12 cellular contexts compared by ENCODE assay signal in the genomic region with DNA sequence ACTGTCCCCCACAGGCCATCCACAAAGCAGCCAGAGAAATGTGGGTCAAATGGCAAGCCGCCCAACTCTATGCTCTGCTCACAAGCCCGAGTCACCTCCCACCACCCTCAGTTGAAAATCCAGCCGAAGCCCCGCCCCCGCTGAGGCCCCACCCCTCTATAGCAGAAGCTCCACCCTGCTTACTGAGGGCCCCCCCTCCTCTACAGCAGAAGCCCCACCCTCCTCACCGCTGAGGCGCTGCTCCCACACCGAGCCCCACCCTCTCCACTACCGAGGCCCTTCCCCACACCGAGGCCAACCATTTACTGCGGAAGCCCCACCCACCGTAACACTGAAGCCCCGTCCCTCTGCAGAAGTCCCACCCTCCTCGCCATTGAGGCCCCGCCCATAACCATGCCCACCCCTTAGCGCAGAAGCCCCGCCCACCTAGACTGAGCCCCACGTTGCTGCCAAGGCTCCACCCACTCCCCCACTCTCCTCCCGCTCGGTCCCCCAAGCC. TPM values are rescaled to one million over a fixed set of nuclear protein-coding genes. Genes with fewer than 3 reads are reported as not detected.
DNase-seq lines count a peak whose midpoint lies in the region; ATAC-seq, FAIRE-seq and TF ChIP-seq lines count a peak whose summit lies in the region.
"Had no signal": no experiment of that assay in that cellular context is flagged by ENCODE, and none has a peak within 500 bp of the region (broad histone marks: within the 10 kb centered on the region; RNA-seq: fewer than 3 reads in every experiment).

No MANE protein-coding gene starts in this region.

- peak; percentile 22 for DNase-seq in stimulated activated CD4-positive, alpha-beta T cell treated with anti-CD3 and anti-CD28 coated beads, Interleukin-15, amount 100 ng/mL, for 24 hours
- DNase-seq in stimulated activated CD4-positive, alpha-beta T cell treated with anti-CD3 and anti-CD28 coated beads, Interleukin-4, amount 100 ng/mL, for 4 hours: no peak
- no peak for DNase-seq in activated B cell treated with CpG ODN at 0.5 μM for 24 hours
- DNase-seq in NCI-H748 treated with DMSO at 0.1 percent for 48 hours (lab: John Stamatoyannopoulos, UW): no peak
- no peak for DNase-seq in RCC 7860 (ENCODE audit: low spot score)
- no peak for DNase-seq in COR-L47 (lab: John Stamatoyannopoulos, UW)
- DNase-seq: DMS153, heart right ventricle had no signal

- no peaks in the 10 kb centered on the region for H3K27me3 Mint-ChIP-seq in activated B cell treated with CpG ODN at 0.5 μM for 24 hours
- H3K27me3 Mint-ChIP-seq: type B pancreatic cell had no signal

- H3K36me3 ChIP-seq in iPS-20b (ENCODE audit: insufficient read depth, low read depth, low read length): peaks cover 12% of the 10 kb centered on the region

- H3K9me3 ChIP-seq in iPS-20b (ENCODE audit: insufficient read depth, low read depth, low read length): no peaks in the 10 kb centered on the region
- H3K9me3 ChIP-seq: heart right ventricle, SJSA1 had no signal

- POLR2A ChIA-PET in activated B cell treated with CpG ODN at 0.5 μM for 24 hours (lab: Charles Lee): no interaction called here

- no peak for FAIRE-seq in RCC 7860 (lab: Jason Lieb, UNC)

- no peaks in the 10 kb centered on the region for H3K4me1 ChIP-seq in iPS-20b (ENCODE audit: insufficient read depth, low read length)
- H3K4me1 ChIP-seq: SJSA1 had no signal

- H3K27ac Mint-ChIP-seq in activated B cell treated with CpG ODN at 0.5 μM for 24 hours: no peak overlapping the region
- H3K27ac Mint-ChIP-seq: type B pancreatic cell had no signal

- TF ChIP-seq CTCF in activated B cell treated with CpG ODN at 0.5 μM for 24 hours (IDR thresholded peaks at IDR 0.05): no peak

- CTCF ChIA-PET in activated B cell treated with CpG ODN at 0.5 μM for 24 hours (lab: Charles Lee): no interaction called here

- peaks cover 58% of the 10 kb centered on the region for H3K36me3 Mint-ChIP-seq in activated B cell treated with CpG ODN at 0.5 μM for 24 hours (ENCODE audit: low read depth)

- H3K4me3 Mint-ChIP-seq in activated B cell treated with CpG ODN at 0.5 μM for 24 hours: no peak overlapping the region
- H3K4me3 Mint-ChIP-seq: type B pancreatic cell had no signal

- ATAC-seq in activated B cell treated with CpG ODN at 0.5 μM for 24 hours (ENCODE audit: low read depth) (peak; percentile 59), GM18498 (IDR thresholded peaks at IDR 0.05; ENCODE audit: unreplicated experiment) (no peak)

- H3K27ac ChIP-seq in iPS-20b (ENCODE audit: low read length): peak overlapping the region; percentile 48
- H3K27ac ChIP-seq: heart right ventricle, SJSA1 had no signal

- no peak overlapping the region for H3K4me3 ChIP-seq in iPS-20b (ENCODE audit: low read length)
- H3K4me3 ChIP-seq: heart right ventricle, SJSA1 had no signal

- no peaks in the 10 kb centered on the region for H3K9me3 Mint-ChIP-seq in activated B cell treated with CpG ODN at 0.5 μM for 24 hours
- H3K9me3 Mint-ChIP-seq: type B pancreatic cell had no signal

- H3K4me1 Mint-ChIP-seq in activated B cell treated with CpG ODN at 0.5 μM for 24 hours: no peaks in the 10 kb centered on the region

- no peak overlapping the region for H3K9ac ChIP-seq in iPS-20b (ENCODE audit: low read depth, low read length)

- H3K27me3 ChIP-seq in iPS-20b (ENCODE audit: insufficient read depth, low read length): no peaks in the 10 kb centered on the region
- H3K27me3 ChIP-seq: heart right ventricle, SJSA1 had no signal

- intact Hi-C loops in activated B cell treated with CpG ODN at 0.5 μM for 24 hours (cut with micrococcal nuclease): no loop called here

RNA-seq across cellular contexts. Expression of a gene that starts 8.8 kb away (rescaled TPM):
- 30.9 and 31.6 TPM in 2 replicates for total RNA-seq in activated B cell treated with CpG ODN at 0.5 μM for 24 hours

RNA-seq across cellular contexts. Expression of a gene that starts 39.6 kb away (rescaled TPM):
- 13.2 and 15.5 TPM in 2 replicates for total RNA-seq in activated B cell treated with CpG ODN at 0.5 μM for 24 hours

RNA-seq across cellular contexts. Expression of a gene that starts 44.7 kb away (rescaled TPM):
- total RNA-seq in activated B cell treated with CpG ODN at 0.5 μM for 24 hours: 85.7 and 111 TPM in 2 replicates
